18 cellular contexts compared by ENCODE assay signal in genomic region chr4:168978001-168978700, GRCh38. TPM values are rescaled to one million over a fixed set of nuclear protein-coding genes. Genes with fewer than 3 reads are reported as not detected.
A peak's percentile ranks its signal among the peaks of the same experiment; 100 is the strongest.
DNase-seq lines count a peak whose midpoint lies in the region; ATAC-seq and TF ChIP-seq lines count a peak whose summit lies in the region.
"Had no signal": no experiment of that assay in that cellular context is flagged by ENCODE, and none has a peak within 500 bp of the region (broad histone marks: within the 10 kb centered on the region; RNA-seq: fewer than 3 reads in every experiment).

No MANE protein-coding gene starts in this region.

- no peak overlapping the region for H3K4me2 ChIP-seq in osteoblast (ENCODE audit: insufficient read depth, low read length)
- H3K4me2 ChIP-seq: BLaER1 treated with 17β-estradiol and CSF1 and Interleukin-3, amounts not matched to agents 10 nM and 100 nM had no signal

- no peak for ATAC-seq in GM19395 (IDR thresholded peaks at IDR 0.05; ENCODE audit: unreplicated experiment)

- H3K4me1 ChIP-seq in osteoblast (ENCODE audit: insufficient read depth, low read length) (peaks cover 14% of the 10 kb centered on the region), Peyer's patch (no peaks in the 10 kb centered on the region)
- H3K4me1 ChIP-seq: BLaER1 treated with 17β-estradiol and CSF1 and Interleukin-3, amounts not matched to agents 10 nM and 100 nM; esophagus muscularis mucosa; heart right ventricle; prostate gland; SJSA1 had no signal

- no peak for TF ChIP-seq POLR2A in Peyer's patch (IDR thresholded peaks at IDR 0.05)

- H3K9me3 ChIP-seq in osteoblast (ENCODE audit: low read depth, low read length) = peaks cover 2% of the 10 kb centered on the region
- peaks cover 0 to 18% (median 0%) of the 10 kb centered on the region in 4 donors for H3K9me3 ChIP-seq in Peyer's patch
- H3K9me3 ChIP-seq: prostate gland, SJSA1 had no signal

- H4K20me1 ChIP-seq in osteoblast (ENCODE audit: insufficient read depth, low read length) = peaks cover 5% of the 10 kb centered on the region
- H4K20me1 ChIP-seq: BLaER1 treated with 17β-estradiol and CSF1 and Interleukin-3, amounts not matched to agents 10 nM and 100 nM had no signal

- peak overlapping the region; percentile 0 for H2AFZ ChIP-seq in osteoblast (ENCODE audit: low read length)

- H3K27me3 ChIP-seq in osteoblast (ENCODE audit: insufficient read depth, low read length) (no peaks in the 10 kb centered on the region), Peyer's patch (no peaks in the 10 kb centered on the region)
- H3K27me3 ChIP-seq: BLaER1 treated with 17β-estradiol and CSF1 and Interleukin-3, amounts not matched to agents 10 nM and 100 nM; cardiac muscle cell; esophagus muscularis mucosa; heart right ventricle; SJSA1 had no signal

- peak overlapping the region; percentile 40 for H3K27ac ChIP-seq in epithelial cell of prostate
- no peak overlapping the region for H3K27ac ChIP-seq in osteoblast (ENCODE audit: low read depth, low read length)
- no peak overlapping the region for H3K27ac ChIP-seq in Peyer's patch
- H3K27ac ChIP-seq: BLaER1 treated with 17β-estradiol and CSF1 and Interleukin-3, amounts not matched to agents 10 nM and 100 nM; cardiac muscle cell; esophagus muscularis mucosa; heart right ventricle; prostate gland; SJSA1 had no signal

- TF ChIP-seq CTCF in osteoblast (IDR thresholded peaks at IDR 0.05; ENCODE audit: extremely low read depth, low read depth, low read length) (no peak), Peyer's patch (IDR thresholded peaks at IDR 0.05) (no peak)

- H3K79me2 ChIP-seq in osteoblast (ENCODE audit: insufficient read depth, low read length) = peaks cover 8% of the 10 kb centered on the region

- H3K36me3 ChIP-seq in osteoblast (ENCODE audit: insufficient read depth, low read length) (peaks cover 17% of the 10 kb centered on the region), Peyer's patch (peaks cover 0 to 57% (median 0%) of the 10 kb centered on the region in 3 donors)
- H3K36me3 ChIP-seq: cardiac muscle cell, prostate gland had no signal

- H3K4me3 ChIP-seq in osteoblast (ENCODE audit: insufficient read depth, low read length) (no peak overlapping the region), Peyer's patch (no peak overlapping the region)
- H3K4me3 ChIP-seq: BLaER1 treated with 17β-estradiol and CSF1 and Interleukin-3, amounts not matched to agents 10 nM and 100 nM; cardiac muscle cell; esophagus muscularis mucosa; heart right ventricle; prostate gland; SJSA1 had no signal

- DNase-seq in GM04503 (ENCODE audit: low read depth) = peak; percentile 47
- DNase-seq in NCI-H69 (lab: John Stamatoyannopoulos, UW) = peak; percentile 26
- no peak for DNase-seq in epithelial cell of prostate (ENCODE audit: low read depth, low spot score)
- DNase-seq in osteoblast (ENCODE audit: insufficient read length, low spot score, missing footprints) = no peak
- DNase-seq in activated CD4-positive, alpha-beta T cell treated with anti-CD3 and anti-CD28 coated beads, Interleukin-2, amount 50 U/mL, for 48 hours = no peak
- no peak for DNase-seq in Peyer's patch
- DNase-seq: activated T-cell treated with anti-CD3 and anti-CD28 coated beads, Interleukin-2, amount 50 U/mL, for 48 hours; heart right ventricle; islet precursor cell; MV-4-11; NCI-H2029; NCI-H510A treated with DMSO at 0.1 percent for 48 hours had no signal

RNA-seq across cellular contexts. Expression of gene CBR4, which starts 31.9 kb away (rescaled TPM):
- total RNA-seq in osteoblast = 19.2 and 24.2 TPM in 2 replicates
- 10 to 100 TPM; 16.5 to 24.5 (median 22.8) TPM for total RNA-seq in Peyer's patch

Comparison
In these comparisons a context has a peak if more than half of its experiments do, and no peak if none do; other contexts are left out.
1. DNase-seq: peak in GM04503 (single experiment) and NCI-H69 (single experiment); none in epithelial cell of prostate (single experiment), osteoblast (single experiment), activated CD4-positive, alpha-beta T cell treated with anti-CD3 and anti-CD28 coated beads, Interleukin-2, amount 50 U/mL, for 48 hours (0 of 2) and Peyer's patch (0 of 3).